1 cellular context compared by ENCODE assay signal in genomic region chr9:95511232-95511951, GRCh38.
A peak's percentile ranks its signal among the peaks of the same experiment; 100 is the strongest.
TF ChIP-seq lines count a peak whose summit lies in the region.

No MANE protein-coding gene starts in this region.

TF ChIP-seq in H1, 55 proteins besides CTCF, POLR2A, EP300 and RAD21 (continued from another document):
- TF ChIP-seq KDM1A (IDR thresholded peaks at IDR 0.05; ENCODE audit: borderline replicate concordance, low read length) = peak; percentile 67
- TF ChIP-seq TAF7 (optimal IDR thresholded peaks at IDR 0.05; ENCODE audit: borderline replicate concordance, low read depth, low read length) = peak; percentile 29
- peak; percentile 96 for TF ChIP-seq KDM4A (IDR thresholded peaks at IDR 0.05; ENCODE audit: low read depth, low read length, severe bottlenecking)
- peak in 1 of 2 experiments; percentile 26; a peak in 1 of 4 replicates for TF ChIP-seq SIN3A (conservative IDR thresholded peaks at IDR 0.05 in 1 of 2, IDR thresholded peaks at IDR 0.05 in 1 of 2; ENCODE audit: low read depth in 1 of 2, low read length in 2 of 2)
- TF ChIP-seq SP4 (IDR thresholded peaks at IDR 0.05; ENCODE audit: low read length) = no peak
- TF ChIP-seq SIRT6 (IDR thresholded peaks at IDR 0.05; ENCODE audit: low read length) = no peak
- TF ChIP-seq ASH2L (IDR thresholded peaks at IDR 0.05; ENCODE audit: low read length) = peak; percentile 87
- TF ChIP-seq RNF2 (IDR thresholded peaks at IDR 0.05; ENCODE audit: borderline replicate concordance, low read depth, low read length, missing control alignments, poor library complexity, severe bottlenecking) = peak; percentile 49
- TF ChIP-seq NANOG (IDR thresholded peaks at IDR 0.05; ENCODE audit: insufficient read depth, low read depth, low read length, poor library complexity, severe bottlenecking) = no peak
- peak; percentile 60 for TF ChIP-seq E2F6 (IDR thresholded peaks at IDR 0.05)
- no peak for TF ChIP-seq TAF1 (IDR thresholded peaks at IDR 0.05; ENCODE audit: low read depth, low read length)
- TF ChIP-seq MAX (IDR thresholded peaks at IDR 0.05) = peak; percentile 84; the same call in 1 of the 2 replicates
- TF ChIP-seq, protein P1, sequence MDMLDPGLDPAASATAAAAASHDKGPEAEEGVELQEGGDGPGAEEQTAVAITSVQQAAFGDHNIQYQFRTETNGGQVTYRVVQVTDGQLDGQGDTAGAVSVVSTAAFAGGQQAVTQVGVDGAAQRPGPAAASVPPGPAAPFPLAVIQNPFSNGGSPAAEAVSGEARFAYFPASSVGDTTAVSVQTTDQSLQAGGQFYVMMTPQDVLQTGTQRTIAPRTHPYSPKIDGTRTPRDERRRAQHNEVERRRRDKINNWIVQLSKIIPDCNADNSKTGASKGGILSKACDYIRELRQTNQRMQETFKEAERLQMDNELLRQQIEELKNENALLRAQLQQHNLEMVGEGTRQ (IDR thresholded peaks at IDR 0.05; ENCODE audit: low read length) = peak; percentile 39; the same call in 1 of the 2 replicates
- peak; percentile 55; the same call in 1 of the 2 replicates for TF ChIP-seq RBBP5 (IDR thresholded peaks at IDR 0.05; ENCODE audit: borderline replicate concordance, low read depth, low read length)
- no peak for TF ChIP-seq POU5F1 (IDR thresholded peaks at IDR 0.05; ENCODE audit: low read depth, low read length)
